Comparison of ENCODE assay signal across 9 cellular contexts in the genomic region with DNA sequence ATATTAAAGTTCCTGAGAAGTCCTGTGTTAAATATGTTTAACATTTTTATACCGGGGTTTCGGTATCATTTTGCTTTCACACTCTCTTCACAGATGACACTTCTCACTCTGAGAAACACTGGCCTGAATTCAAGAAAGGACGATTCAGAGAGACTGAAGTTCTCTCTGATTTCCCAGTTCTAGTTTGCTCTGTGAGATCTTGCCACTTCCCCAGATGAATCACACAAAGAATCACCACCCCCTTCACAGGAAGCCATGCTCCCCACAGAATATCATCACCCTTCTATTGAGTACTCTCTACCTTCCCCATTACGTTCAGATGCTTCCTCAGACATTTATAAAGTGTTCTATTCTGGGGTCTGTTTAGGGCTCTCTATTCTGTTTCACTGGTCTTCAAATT.
DNase-seq lines count a peak whose midpoint lies in the region; ATAC-seq and TF ChIP-seq lines count a peak whose summit lies in the region.
"Had no signal": no experiment of that assay in that cellular context is flagged by ENCODE, and none has a peak within 500 bp of the region (broad histone marks: within the 10 kb centered on the region; RNA-seq: fewer than 3 reads in every experiment).

No MANE protein-coding gene starts in this region.

- H3K4me2 ChIP-seq in Loucy (ENCODE audit: low read depth, low read length, poor library complexity, severe bottlenecking) = peak overlapping the region; percentile 49

- H4K20me1 ChIP-seq in Loucy (ENCODE audit: insufficient read depth, low read length, poor library complexity, severe bottlenecking) = no peaks in the 10 kb centered on the region

- no peaks in the 10 kb centered on the region; the same call in 1 of the 2 replicates for H3F3A ChIP-seq in Loucy (ENCODE audit: low read depth)

- TF ChIP-seq CTCF in Loucy (conservative IDR thresholded peaks at IDR 0.05; ENCODE audit: low read length) = no peak

- no peaks in the 10 kb centered on the region for H3K9me3 Mint-ChIP-seq in activated naive CD8-positive, alpha-beta T cell treated with anti-CD3 and anti-CD28 coated beads, Interleukin-2, amount 50 U/mL, for 24 hours

- H3K4me1 Mint-ChIP-seq in activated naive CD8-positive, alpha-beta T cell treated with anti-CD3 and anti-CD28 coated beads, Interleukin-2, amount 50 U/mL, for 24 hours = peaks cover 29% of the 10 kb centered on the region

- H3K4me3 ChIP-seq in Loucy (ENCODE audit: low read length, poor library complexity, severe bottlenecking) = peak overlapping the region; percentile 34
- H3K4me3 ChIP-seq in effector memory CD4-positive, alpha-beta T cell (ENCODE audit: insufficient read depth, low read depth, low read length, poor library complexity, severe bottlenecking) = no peak overlapping the region
- H3K4me3 ChIP-seq: body of pancreas had no signal

- H3K9ac ChIP-seq in Loucy (ENCODE audit: low read depth, low read length, poor library complexity, severe bottlenecking) = no peak overlapping the region

- H3K9me2 ChIP-seq in Loucy (replicated peaks; ENCODE audit: low read depth, low read length) = no peaks in the 10 kb centered on the region

- no peaks in the 10 kb centered on the region for H3K79me2 ChIP-seq in Loucy (ENCODE audit: insufficient read depth, low read length)

- H3K27me3 ChIP-seq in Loucy (ENCODE audit: insufficient read depth, low read length, poor library complexity, severe bottlenecking) = no peaks in the 10 kb centered on the region
- no peaks in the 10 kb centered on the region for H3K27me3 ChIP-seq in effector memory CD4-positive, alpha-beta T cell (replicated peaks; ENCODE audit: control insufficient read depth, insufficient read depth, low read length, poor library complexity, severe bottlenecking)
- H3K27me3 ChIP-seq: body of pancreas had no signal

- peak overlapping the region; percentile 83 for H3K27ac Mint-ChIP-seq in activated naive CD8-positive, alpha-beta T cell treated with anti-CD3 and anti-CD28 coated beads, Interleukin-2, amount 50 U/mL, for 24 hours

- H3K9me3 ChIP-seq in Loucy (ENCODE audit: insufficient read depth, low read depth, low read length) = no peaks in the 10 kb centered on the region
- no peaks in the 10 kb centered on the region for H3K9me3 ChIP-seq in effector memory CD4-positive, alpha-beta T cell (ENCODE audit: control insufficient read depth, low read length)
- H3K9me3 ChIP-seq: body of pancreas had no signal

- DNase-seq in AML-193 (lab: John Stamatoyannopoulos, UW) (peak; percentile 24 to 30), NCI-H1694 (lab: John Stamatoyannopoulos, UW) (no peak), NK-92 (lab: John Stamatoyannopoulos, UW; ENCODE audit: unreplicated experiment) (no peak)
- peak; percentile 14 for DNase-seq in activated naive CD8-positive, alpha-beta T cell treated with anti-CD3 and anti-CD28 coated beads, Interleukin-2, amount 50 U/mL, for 24 hours
- DNase-seq in effector memory CD4-positive, alpha-beta T cell = no peak
- DNase-seq: body of pancreas had no signal

- no peak overlapping the region for H3K27ac ChIP-seq in effector memory CD4-positive, alpha-beta T cell (ENCODE audit: insufficient read depth, low read length, poor library complexity, severe bottlenecking)
- H3K27ac ChIP-seq: body of pancreas had no signal

- ATAC-seq in GM19324 (IDR thresholded peaks at IDR 0.05; ENCODE audit: low FRiP score, unreplicated experiment) (peak; percentile 56), HG03571 (IDR thresholded peaks at IDR 0.05; ENCODE audit: unreplicated experiment) (no peak)
- peak; percentile 98 for ATAC-seq in activated naive CD8-positive, alpha-beta T cell treated with anti-CD3 and anti-CD28 coated beads, Interleukin-2, amount 50 U/mL, for 24 hours
- ATAC-seq: body of pancreas had no signal

- H3K27me3 Mint-ChIP-seq in activated naive CD8-positive, alpha-beta T cell treated with anti-CD3 and anti-CD28 coated beads, Interleukin-2, amount 50 U/mL, for 24 hours = no peaks in the 10 kb centered on the region

- peaks cover 48% of the 10 kb centered on the region for H3K4me1 ChIP-seq in Loucy (ENCODE audit: insufficient read depth, low read length, poor library complexity, severe bottlenecking)
- H3K4me1 ChIP-seq in effector memory CD4-positive, alpha-beta T cell (ENCODE audit: control insufficient read depth, insufficient read depth, low read length, poor library complexity, severe bottlenecking) = no peaks in the 10 kb centered on the region

- H3K36me3 ChIP-seq in Loucy (ENCODE audit: insufficient read depth, low read length) = no peaks in the 10 kb centered on the region
- H3K36me3 ChIP-seq in effector memory CD4-positive, alpha-beta T cell (ENCODE audit: control insufficient read depth, insufficient read depth, low read length) = no peaks in the 10 kb centered on the region

- no peaks in the 10 kb centered on the region for H3K36me3 Mint-ChIP-seq in activated naive CD8-positive, alpha-beta T cell treated with anti-CD3 and anti-CD28 coated beads, Interleukin-2, amount 50 U/mL, for 24 hours (ENCODE audit: low read depth)

- H2AFZ ChIP-seq in Loucy (ENCODE audit: low read length) = peak overlapping the region; percentile 61; the same call in 1 of the 2 replicates

- peak overlapping the region; percentile 39 for H3K4me3 Mint-ChIP-seq in activated naive CD8-positive, alpha-beta T cell treated with anti-CD3 and anti-CD28 coated beads, Interleukin-2, amount 50 U/mL, for 24 hours

Comparison
In these comparisons a context has a peak if more than half of its experiments do, and no peak if none do; other contexts are left out.
1. DNase-seq: peak in AML-193 (2 of 2) and activated naive CD8-positive, alpha-beta T cell treated with anti-CD3 and anti-CD28 coated beads, Interleukin-2, amount 50 U/mL, for 24 hours (single experiment); none in NCI-H1694 (single experiment), effector memory CD4-positive, alpha-beta T cell (0 of 3) and NK-92 (single experiment).